ENCODE assay signal across 10 cellular contexts in genomic region chr12:121036810-121037326, GRCh38. TPM values are rescaled to one million over a fixed set of nuclear protein-coding genes. Genes with fewer than 3 reads are reported as not detected.
DNase-seq lines count a peak whose midpoint lies in the region; FAIRE-seq and TF ChIP-seq lines count a peak whose summit lies in the region.
"Had no signal": no experiment of that assay in that cellular context is flagged by ENCODE, and none has a peak within 500 bp of the region (broad histone marks: within the 10 kb centered on the region; RNA-seq: fewer than 3 reads in every experiment).

No MANE protein-coding gene starts in this region.

- H3K27ac Mint-ChIP-seq in MCF 10A (ENCODE audit: low read depth, unreplicated experiment): no peak overlapping the region

- POLR2A ChIA-PET in MCF 10A (lab: Yijun Ruan, JAX): no interaction called here

- no TSS peak for BruUV-seq in MCF 10A (replicated peaks; lab: Mats Ljungman, UMichigan)

- no peaks in the 10 kb centered on the region for H3K9me3 Mint-ChIP-seq in MCF 10A (ENCODE audit: unreplicated experiment)

- no peak overlapping the region for H3K27ac ChIP-seq in breast epithelium
- H3K27ac ChIP-seq in caudate nucleus (ENCODE audit: low read depth, low read length): no peak overlapping the region

- no peaks in the 10 kb centered on the region for H3K4me1 ChIP-seq in breast epithelium

- no peak overlapping the region for H3K4me3 Mint-ChIP-seq in MCF 10A (ENCODE audit: unreplicated experiment)

- no peaks in the 10 kb centered on the region for H3K27me3 Mint-ChIP-seq in MCF 10A (ENCODE audit: insufficient read depth, unreplicated experiment)

- CTCF ChIA-PET in MCF 10A (lab: Yijun Ruan, JAX): interaction anchor here (0.6 to 0.7 kb wide), 2 partner anchors 66 to 390 kb away, joined by 3 to 4 read pairs; no protein-coding TSS in a partner anchor

- in situ Hi-C loops in GM13976 (cut with MboI; ENCODE audit: low sequenced_read_pairs, unreplicated experiment): no loop called here

- H3K4me1 Mint-ChIP-seq in MCF 10A (ENCODE audit: insufficient read depth, unreplicated experiment): peaks cover 24% of the 10 kb centered on the region

- H3K27me3 ChIP-seq in breast epithelium: no peaks in the 10 kb centered on the region

- no peak for FAIRE-seq in urothelium cell line (lab: Jason Lieb, UNC)

- TF ChIP-seq POLR2A in breast epithelium (IDR thresholded peaks at IDR 0.05): no peak

- peak; percentile 70 for DNase-seq in MCF 10A (ENCODE audit: unreplicated experiment)
- no peak for DNase-seq in breast epithelium (ENCODE audit: low spot score in 2 of 2)
- peak; percentile 32 for DNase-seq in activated CD8-positive, alpha-beta memory T cell treated with anti-CD3 and anti-CD28 coated beads, Interleukin-2, amount 50 U/mL, for 4 hours
- peak; percentile 59 for DNase-seq in fibroblast of pulmonary artery (ENCODE audit: low read depth)
- peak; percentile 69 for DNase-seq in urothelium cell line (ENCODE audit: low spot score)
- no peak for DNase-seq in GM13976 (ENCODE audit: low spot score)
- DNase-seq in caudate nucleus (lab: John Stamatoyannopoulos, UW): no peak
- DNase-seq in NCI-H1417 (lab: John Stamatoyannopoulos, UW): no peak
- DNase-seq: amygdala, Calu3 had no signal

- intact Hi-C loops in MCF 10A (cut with micrococcal nuclease) (no loop called here), breast epithelium (cut with DNase I; ENCODE audit: low total_unique reads) (no loop called here)

- H3K4me3 ChIP-seq in breast epithelium: no peak overlapping the region
- no peak overlapping the region for H3K4me3 ChIP-seq in fibroblast of pulmonary artery (replicated peaks; ENCODE audit: low read depth, low read length)

- H3K36me3 Mint-ChIP-seq in MCF 10A (ENCODE audit: insufficient read depth, unreplicated experiment): no peaks in the 10 kb centered on the region

- no peaks in the 10 kb centered on the region for H3K9me3 ChIP-seq in breast epithelium

- TF ChIP-seq CTCF in MCF 10A (IDR thresholded peaks at IDR 0.05; ENCODE audit: unreplicated experiment) (no peak), breast epithelium (IDR thresholded peaks at IDR 0.05) (no peak), fibroblast of pulmonary artery (IDR thresholded peaks at IDR 0.05; ENCODE audit: low read length, missing control alignments) (no peak), GM13976 (IDR thresholded peaks at IDR 0.05; ENCODE audit: borderline replicate concordance, control extremely low read depth, extremely low read depth, insufficient read depth, missing control alignments) (no peak)

- H3K36me3 ChIP-seq in breast epithelium: no peaks in the 10 kb centered on the region

RNA-seq across cellular contexts. Expression of gene OASL, which starts 2.2 kb away (rescaled TPM):
- total RNA-seq in MCF 10A (2022) (0.29 and 0.47 TPM in 2 replicates), breast epithelium (1 to 10 TPM in 2 of 3 donors, under 1 TPM in 1; 0.32 to 1.3 (median 1.0) TPM)

RNA-seq across cellular contexts. Expression of gene C12orf43, which starts 20.6 kb away (rescaled TPM):
- total RNA-seq in MCF 10A (2022): 15.5 and 18.9 TPM in 2 replicates
- total RNA-seq in breast epithelium: 10 to 100 TPM in 1 of 3 donors, 1 to 10 TPM in 2; 9.4 to 13.0 (median 9.8) TPM

RNA-seq across cellular contexts. Expression of gene HNF1A, which starts 58.5 kb away (rescaled TPM):
- total RNA-seq in MCF 10A (2022): not detected in 2 replicates
- total RNA-seq in breast epithelium: under 1 TPM in 2 of 3 donors, not detected in 1; 0.29 to 0.33 TPM

Comparison
In these comparisons a context has a peak if more than half of its experiments do, and no peak if none do; other contexts are left out.
1. DNase-seq: peak in MCF 10A (single experiment), activated CD8-positive, alpha-beta memory T cell treated with anti-CD3 and anti-CD28 coated beads, Interleukin-2, amount 50 U/mL, for 4 hours (single experiment), fibroblast of pulmonary artery (single experiment) and urothelium cell line (single experiment); none in breast epithelium (0 of 2), GM13976 (single experiment), caudate nucleus (0 of 61) and NCI-H1417 (0 of 3).